In the genomic region with DNA sequence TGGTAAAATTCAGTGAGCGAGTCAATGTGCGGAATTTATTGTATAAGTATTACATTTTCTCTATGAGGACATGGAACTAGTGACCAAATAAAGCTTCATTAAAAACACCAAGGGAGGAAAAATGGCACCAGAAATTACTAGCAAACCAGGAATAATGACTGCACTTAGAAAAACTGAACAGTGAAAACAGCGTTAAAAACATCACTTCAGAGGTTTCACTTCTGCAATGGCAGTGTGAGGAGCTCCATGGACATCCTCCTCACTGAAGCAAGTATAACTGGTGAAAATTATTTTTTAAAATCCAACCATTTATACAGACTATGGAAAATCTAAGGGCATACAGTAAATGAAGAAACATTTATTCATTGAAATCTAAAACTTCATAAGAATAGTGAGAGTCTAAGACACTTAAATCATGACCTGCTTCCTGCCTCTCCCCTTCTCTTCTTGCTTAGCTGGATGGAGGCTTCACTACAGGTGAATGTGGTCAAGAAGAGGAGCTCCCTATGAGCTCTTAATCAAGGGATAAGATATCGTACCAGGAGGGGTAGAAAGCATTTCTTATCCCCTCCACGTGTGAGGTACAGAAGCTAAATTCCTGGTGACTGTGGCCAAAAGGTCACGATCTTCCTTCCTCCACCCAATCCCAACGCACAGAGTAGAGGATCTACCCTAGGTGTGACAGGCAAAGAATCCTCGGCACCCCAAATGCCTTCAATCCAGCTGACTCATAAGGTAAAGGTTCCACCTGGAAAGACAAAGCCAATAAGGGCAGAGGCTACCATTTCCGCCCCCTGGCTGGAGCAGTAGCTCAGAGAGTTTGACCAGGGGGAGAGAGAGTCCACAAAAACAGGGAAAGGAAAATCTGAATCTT, we compare ENCODE assay signal across 8 cellular contexts. TPM values are rescaled to one million over a fixed set of nuclear protein-coding genes. Genes with fewer than 3 reads are reported as not detected.
DNase-seq lines count a peak whose midpoint lies in the region; ATAC-seq and TF ChIP-seq lines count a peak whose summit lies in the region.

No MANE protein-coding gene starts in this region.

- H3K9ac ChIP-seq in SU-DHL-6 (ENCODE audit: low read length) = no peak overlapping the region

- peaks cover 12% of the 10 kb centered on the region for H3K79me2 ChIP-seq in SU-DHL-6 (ENCODE audit: insufficient read depth, low read length)

- intact Hi-C loops in posterior vena cava (cut with DNase I) = no loop called here

- no peaks in the 10 kb centered on the region for H3K9me3 ChIP-seq in CD8-positive, alpha-beta memory T cell (ENCODE audit: low read length)
- no peaks in the 10 kb centered on the region for H3K9me3 ChIP-seq in SU-DHL-6 (ENCODE audit: insufficient read depth, low read length)

- no peak for TF ChIP-seq CTCF in SU-DHL-6 (IDR thresholded peaks at IDR 0.05; ENCODE audit: insufficient read depth, low read length, poor library complexity, severe bottlenecking)

- peak overlapping the region; percentile 11 to 71 (median 59) for H3K4me3 Mint-ChIP-seq in CD8-positive, alpha-beta memory T cell

- H3K36me3 Mint-ChIP-seq in CD8-positive, alpha-beta memory T cell = peaks cover 1 to 4% (median 2%) of the 10 kb centered on the region in 3 donors

- ATAC-seq in GM19438 (IDR thresholded peaks at IDR 0.05; ENCODE audit: low read depth, unreplicated experiment) = peak; percentile 95
- peak; percentile 87 for ATAC-seq in HG03039 (IDR thresholded peaks at IDR 0.05; ENCODE audit: unreplicated experiment)

- peaks cover 37% of the 10 kb centered on the region for H3K4me1 ChIP-seq in CD8-positive, alpha-beta memory T cell (ENCODE audit: insufficient read depth, low read length)

- peak overlapping the region; percentile 14 for H3K4me2 ChIP-seq in SU-DHL-6 (ENCODE audit: low read depth, low read length, poor library complexity, severe bottlenecking)

- H3K9me3 Mint-ChIP-seq in CD8-positive, alpha-beta memory T cell = peaks cover 0 to 1% (median 0%) of the 10 kb centered on the region in 5 donors

- H3K4me1 Mint-ChIP-seq in CD8-positive, alpha-beta memory T cell = peaks cover 75 to 88% (median 88%) of the 10 kb centered on the region in 3 donors

- peaks cover 5% of the 10 kb centered on the region for H3F3A ChIP-seq in SU-DHL-6 (ENCODE audit: insufficient read depth)

- POLR2A ChIA-PET in CD8-positive, alpha-beta memory T cell (lab: Charles Lee) = interaction anchor here (1.4 kb wide), 1 partner anchor 13 kb away, joined by 9 read pairs; the partner anchor contains the start of gene ASF1A

- H3K27ac ChIP-seq in CD8-positive, alpha-beta memory T cell (ENCODE audit: low read depth, low read length) = no peak overlapping the region
- H3K27ac ChIP-seq in SU-DHL-6 (ENCODE audit: low read depth, low read length) = no peak overlapping the region

- DNase-seq in CD8-positive, alpha-beta memory T cell = no peak
- no peak for DNase-seq in posterior vena cava (ENCODE audit: low spot score)
- DNase-seq in NK-92 treated with Interleukin-12 subunit alpha and Interleukin-12 subunit beta, amount 100 ng/mL, for 24 hours (lab: John Stamatoyannopoulos, UW) = no peak
- DNase-seq in stimulated activated naive CD4-positive, alpha-beta T cell (lab: John Stamatoyannopoulos, UW) = no peak
- DNase-seq in anterior cingulate cortex (lab: John Stamatoyannopoulos, UW) = no peak

- CTCF ChIA-PET in CD8-positive, alpha-beta memory T cell (lab: Charles Lee) = interaction anchor here (0.8 to 1.3 kb wide), 3 partner anchors 12 to 316 kb away, joined by 3 to 4 read pairs (median 3); no protein-coding TSS in a partner anchor

- H2AFZ ChIP-seq in SU-DHL-6 (ENCODE audit: low read depth, low read length, severe bottlenecking) = no peak overlapping the region

- H3K4me3 ChIP-seq in CD8-positive, alpha-beta memory T cell (ENCODE audit: low read length) = no peak overlapping the region
- no peak overlapping the region for H3K4me3 ChIP-seq in SU-DHL-6 (ENCODE audit: insufficient read depth, low read length, poor library complexity, severe bottlenecking)

- H3K27ac Mint-ChIP-seq in CD8-positive, alpha-beta memory T cell = peak overlapping the region in 6 of 8 donors; percentile 17 to 90 (median 32)

- H3K27me3 ChIP-seq in CD8-positive, alpha-beta memory T cell (ENCODE audit: insufficient read depth, low read length, poor library complexity, severe bottlenecking) = no peaks in the 10 kb centered on the region
- no peaks in the 10 kb centered on the region for H3K27me3 ChIP-seq in SU-DHL-6 (ENCODE audit: low read length)

- H3K9me2 ChIP-seq in SU-DHL-6 (replicated peaks; ENCODE audit: insufficient read depth, low read length) = no peaks in the 10 kb centered on the region

- H3K27me3 Mint-ChIP-seq in CD8-positive, alpha-beta memory T cell = peaks cover 0 to 2% of the 10 kb centered on the region in 2 donors

- no peaks in the 10 kb centered on the region for H3K36me3 ChIP-seq in CD8-positive, alpha-beta memory T cell (ENCODE audit: insufficient read depth, low read length)
- H3K36me3 ChIP-seq in SU-DHL-6 (ENCODE audit: low read length) = no peaks in the 10 kb centered on the region

- H4K20me1 ChIP-seq in SU-DHL-6 (ENCODE audit: low read depth, low read length) = no peaks in the 10 kb centered on the region

RNA-seq across cellular contexts. Expression of gene ASF1A, which starts 12.3 kb away (rescaled TPM):
- 10 to 100 TPM; 42.6 to 46.1 TPM for total RNA-seq in CD8-positive, alpha-beta memory T cell
- polyA plus RNA-seq in CD8-positive, alpha-beta memory T cell = 57.2 TPM
- 10 to 100 TPM; 15.2 to 18.0 TPM for total RNA-seq in posterior vena cava

RNA-seq across cellular contexts. Expression of gene MCM9, which starts 53.3 kb away (rescaled TPM):
- 10 to 100 TPM; 21.3 to 25.2 TPM for total RNA-seq in CD8-positive, alpha-beta memory T cell
- 18.0 TPM for polyA plus RNA-seq in CD8-positive, alpha-beta memory T cell
- total RNA-seq in posterior vena cava = 10 to 100 TPM; 10.3 to 12.3 TPM
